In the genomic region with DNA sequence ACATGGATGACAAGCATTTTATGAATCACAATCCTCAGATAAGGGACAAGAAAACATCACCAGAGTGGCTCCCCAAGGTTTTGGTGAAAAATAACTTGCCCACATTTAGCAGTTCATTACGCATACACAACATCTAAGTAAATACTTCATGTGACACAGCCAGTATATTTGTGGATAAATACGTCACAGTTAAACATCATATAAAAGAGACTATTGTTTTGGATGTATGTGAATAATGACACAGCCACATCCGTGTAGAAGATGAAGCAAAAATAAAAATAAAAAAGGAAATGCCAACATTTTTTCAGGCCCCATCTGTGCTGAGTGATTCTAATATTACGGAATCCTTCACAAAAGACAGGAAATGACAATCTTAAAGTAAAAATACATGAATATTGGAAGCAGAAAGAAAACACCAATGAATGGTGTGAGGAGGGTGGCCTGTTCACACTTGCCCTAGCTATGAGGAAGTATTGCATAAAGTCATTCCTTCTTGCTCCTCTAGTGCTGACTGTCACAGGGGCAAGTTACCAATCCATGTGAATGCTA, we compare ENCODE assay signal across 14 cellular contexts.
DNase-seq lines count a peak whose midpoint lies in the region; ATAC-seq and TF ChIP-seq lines count a peak whose summit lies in the region.
"Had no signal": no experiment of that assay in that cellular context is flagged by ENCODE, and none has a peak within 500 bp of the region (broad histone marks: within the 10 kb centered on the region; RNA-seq: fewer than 3 reads in every experiment).

No MANE protein-coding gene starts in this region.

- H3K4me3 Mint-ChIP-seq in MCF 10A (ENCODE audit: unreplicated experiment), result peak overlapping the region; percentile 36
- no peak overlapping the region for H3K4me3 Mint-ChIP-seq in activated naive CD8-positive, alpha-beta T cell treated with anti-CD3 and anti-CD28 coated beads for 36 hours
- no peak overlapping the region for H3K4me3 Mint-ChIP-seq in immature natural killer cell
- H3K4me3 Mint-ChIP-seq: natural killer cell treated with Interleukin-12 subunit alpha and Interleukin-12 subunit beta and Interleukin-15 and Interleukin-18, amount 100 ng/mL, for 72 hours had no signal

- H3K9me3 Mint-ChIP-seq in MCF 10A (ENCODE audit: unreplicated experiment), result peaks cover 8% of the 10 kb centered on the region
- H3K9me3 Mint-ChIP-seq in activated naive CD8-positive, alpha-beta T cell treated with anti-CD3 and anti-CD28 coated beads for 36 hours, result no peaks in the 10 kb centered on the region
- no peaks in the 10 kb centered on the region for H3K9me3 Mint-ChIP-seq in immature natural killer cell
- H3K9me3 Mint-ChIP-seq: natural killer cell treated with Interleukin-12 subunit alpha and Interleukin-12 subunit beta and Interleukin-15 and Interleukin-18, amount 100 ng/mL, for 72 hours had no signal

- H3K79me2 ChIP-seq in ACC112 (ENCODE audit: control insufficient read depth, insufficient read depth, low read length, unreplicated experiment), result no peaks in the 10 kb centered on the region

- H3K27me3 Mint-ChIP-seq in MCF 10A (ENCODE audit: insufficient read depth, unreplicated experiment) (no peaks in the 10 kb centered on the region), immature natural killer cell (ENCODE audit: low read depth in 3 of 3) (no peaks in the 10 kb centered on the region)
- no peaks in the 10 kb centered on the region for H3K27me3 Mint-ChIP-seq in activated naive CD8-positive, alpha-beta T cell treated with anti-CD3 and anti-CD28 coated beads for 36 hours
- H3K27me3 Mint-ChIP-seq: natural killer cell treated with Interleukin-12 subunit alpha and Interleukin-12 subunit beta and Interleukin-15 and Interleukin-18, amount 100 ng/mL, for 72 hours had no signal

- DNase-seq in HT1080 (ENCODE audit: low read depth) (peak; percentile 84), MCF 10A (ENCODE audit: unreplicated experiment) (peak; percentile 78), mucosa of descending colon (no peak), immature natural killer cell (no peak)
- no peak for DNase-seq in activated CD8-positive, alpha-beta memory T cell treated with anti-CD3 and anti-CD28 coated beads for 24 hours
- no peak for DNase-seq in activated naive CD8-positive, alpha-beta T cell treated with anti-CD3 and anti-CD28 coated beads for 36 hours
- DNase-seq: activated effector memory CD4-positive, alpha-beta T cell treated with Interleukin-2 at 50 U/mL for 16 hours; dorsolateral prefrontal cortex; stimulated activated CD4-positive, alpha-beta T cell treated with anti-CD3 and anti-CD28 coated beads, Interleukin-2, amount 100 ng/mL, for 48 hours had no signal

- CTCF ChIA-PET in MCF 10A (lab: Yijun Ruan, JAX), result interaction anchor here (0.6 kb wide), 1 partner anchor 1293 kb away, joined by 3 read pairs; no protein-coding TSS in a partner anchor

- H3K4me1 ChIP-seq in ACC112 (ENCODE audit: control insufficient read depth, insufficient read depth, low read length, unreplicated experiment) (peaks cover 14% of the 10 kb centered on the region), mucosa of descending colon (ENCODE audit: low read depth) (peaks cover 10% of the 10 kb centered on the region)

- peaks cover 19% of the 10 kb centered on the region for H3K4me1 Mint-ChIP-seq in MCF 10A (ENCODE audit: insufficient read depth, unreplicated experiment)
- H3K4me1 Mint-ChIP-seq in activated naive CD8-positive, alpha-beta T cell treated with anti-CD3 and anti-CD28 coated beads for 36 hours, result no peaks in the 10 kb centered on the region
- no peaks in the 10 kb centered on the region for H3K4me1 Mint-ChIP-seq in immature natural killer cell

- no TSS peak for BruUV-seq in MCF 10A (replicated peaks; lab: Mats Ljungman, UMichigan)

- peak overlapping the region; percentile 16; the same call in 1 of the 2 replicates for H3K4me3 ChIP-seq in ACC112 (ENCODE audit: low read depth, low read length)
- no peak overlapping the region for H3K4me3 ChIP-seq in mucosa of descending colon
- H3K4me3 ChIP-seq: dorsolateral prefrontal cortex, PC-9 had no signal

- H2AFZ ChIP-seq in ACC112 (ENCODE audit: low read length, unreplicated experiment), result peak overlapping the region; percentile 44
- H2AFZ ChIP-seq: PC-9 had no signal

- H3K36me3 ChIP-seq in ACC112 (ENCODE audit: insufficient read depth, low read length) (no peaks in the 10 kb centered on the region), mucosa of descending colon (ENCODE audit: low read depth) (no peaks in the 10 kb centered on the region)

- H3K27ac ChIP-seq in ACC112 (ENCODE audit: low read depth, low read length), result peak overlapping the region; percentile 83
- H3K27ac ChIP-seq: dorsolateral prefrontal cortex, PC-9 had no signal

- intact Hi-C loops in MCF 10A (cut with micrococcal nuclease) (no loop called here), mucosa of descending colon (cut with DNase I, micrococcal nuclease) (no loop called here)

- ATAC-seq in mucosa of descending colon (peak; percentile 59), GM18873 (IDR thresholded peaks at IDR 0.05; ENCODE audit: low FRiP score, unreplicated experiment) (no peak)
- ATAC-seq: activated CD4-positive, CD25-positive, alpha-beta regulatory T cell treated with anti-CD3 and anti-CD28 coated beads, Interleukin-2, amount 50 U/mL, for 24 hours; natural killer cell treated with Interleukin-12 subunit alpha and Interleukin-12 subunit beta and Interleukin-15 and Interleukin-18, amount 100 ng/mL, for 72 hours had no signal

- H3K9me3 ChIP-seq in mucosa of descending colon, result no peaks in the 10 kb centered on the region

- no peaks in the 10 kb centered on the region for H3K27me3 ChIP-seq in ACC112 (ENCODE audit: insufficient read depth, low read length)
- H3K27me3 ChIP-seq: dorsolateral prefrontal cortex had no signal

- no peaks in the 10 kb centered on the region for H3K36me3 Mint-ChIP-seq in MCF 10A (ENCODE audit: insufficient read depth, unreplicated experiment)
- peaks cover 7% of the 10 kb centered on the region for H3K36me3 Mint-ChIP-seq in activated naive CD8-positive, alpha-beta T cell treated with anti-CD3 and anti-CD28 coated beads for 36 hours
- peaks cover 6 to 13% (median 7%) of the 10 kb centered on the region in 3 donors for H3K36me3 Mint-ChIP-seq in immature natural killer cell
- H3K36me3 Mint-ChIP-seq: natural killer cell treated with Interleukin-12 subunit alpha and Interleukin-12 subunit beta and Interleukin-15 and Interleukin-18, amount 100 ng/mL, for 72 hours had no signal

- POLR2A ChIA-PET in MCF 10A (lab: Yijun Ruan, JAX), result interaction anchor here (0.7 to 1.9 kb wide), 9 partner anchors 10 to 1444 kb away, joined by 3 to 12 read pairs (median 4); no protein-coding TSS in a partner anchor

- H3K27ac Mint-ChIP-seq in MCF 10A (ENCODE audit: low read depth, unreplicated experiment), result peak overlapping the region; percentile 97
- no peak overlapping the region for H3K27ac Mint-ChIP-seq in activated naive CD8-positive, alpha-beta T cell treated with anti-CD3 and anti-CD28 coated beads for 36 hours
- H3K27ac Mint-ChIP-seq in immature natural killer cell, result no peak overlapping the region
- H3K27ac Mint-ChIP-seq: natural killer cell treated with Interleukin-12 subunit alpha and Interleukin-12 subunit beta and Interleukin-15 and Interleukin-18, amount 100 ng/mL, for 72 hours had no signal

- no peak for TF ChIP-seq CTCF in MCF 10A (IDR thresholded peaks at IDR 0.05; ENCODE audit: unreplicated experiment)
- TF ChIP-seq CTCF in mucosa of descending colon (IDR thresholded peaks at IDR 0.05), result no peak

Comparison
In these comparisons a context has a peak if more than half of its experiments do, and no peak if none do; other contexts are left out.
1. DNase-seq: peak in HT1080 (single experiment) and MCF 10A (single experiment); none in mucosa of descending colon (0 of 3), activated CD8-positive, alpha-beta memory T cell treated with anti-CD3 and anti-CD28 coated beads for 24 hours (single experiment), activated naive CD8-positive, alpha-beta T cell treated with anti-CD3 and anti-CD28 coated beads for 36 hours (single experiment) and immature natural killer cell (0 of 3).